Comparison of ENCODE assay signal across 8 cellular contexts in genomic region chr6:35727935-35728662, GRCh38. TPM values are rescaled to one million over a fixed set of nuclear protein-coding genes. Genes with fewer than 3 reads are reported as not detected.
DNase-seq lines count a peak whose midpoint lies in the region; ATAC-seq lines count a peak whose summit lies in the region.

No MANE protein-coding gene starts in this region.

- H3K9ac ChIP-seq in mesenchymal stem cell (ENCODE audit: low read length): peak overlapping the region; percentile 82

- peak overlapping the region; percentile 44 for H3K4me3 ChIP-seq in effector memory CD4-positive, alpha-beta T cell (ENCODE audit: insufficient read depth, low read depth, low read length, poor library complexity, severe bottlenecking)
- peak overlapping the region; percentile 62 to 77 for H3K4me3 ChIP-seq in mesenchymal stem cell (ENCODE audit: insufficient read depth in 1 of 2, low read depth in 1 of 2, low read length in 2 of 2)

- ATAC-seq in HG03571 (IDR thresholded peaks at IDR 0.05; ENCODE audit: unreplicated experiment): peak; percentile 47

- H3K4me1 ChIP-seq in effector memory CD4-positive, alpha-beta T cell (ENCODE audit: control insufficient read depth, insufficient read depth, low read length, poor library complexity, severe bottlenecking): peaks cover 77% of the 10 kb centered on the region
- H3K4me1 ChIP-seq in mesenchymal stem cell (ENCODE audit: control insufficient read depth, insufficient read depth, low read depth, low read length): peaks cover 46% of the 10 kb centered on the region

- under 1% methylated on average over 50 of the region's 57 CpGs for WGBS in mesenchymal stem cell

- H3K4ac ChIP-seq in mesenchymal stem cell (ENCODE audit: low read depth in 1 of 2, low read length in 2 of 2): peak overlapping the region; percentile 99 to 100

- H3K36me3 ChIP-seq in effector memory CD4-positive, alpha-beta T cell (ENCODE audit: control insufficient read depth, insufficient read depth, low read length): no peaks in the 10 kb centered on the region
- H3K36me3 ChIP-seq in mesenchymal stem cell (ENCODE audit: control insufficient read depth in 1 of 2, insufficient read depth in 2 of 2, low read depth in 1 of 2, low read length in 2 of 2): no peaks in the 10 kb centered on the region

- H2BK12ac ChIP-seq in mesenchymal stem cell (ENCODE audit: low read length in 2 of 2): peak overlapping the region; percentile 99 to 100

- no peaks in the 10 kb centered on the region for H3K79me1 ChIP-seq in mesenchymal stem cell (replicated peaks; ENCODE audit: low read length, poor library complexity, severe bottlenecking)

- H3K27me3 ChIP-seq in effector memory CD4-positive, alpha-beta T cell (replicated peaks; ENCODE audit: control insufficient read depth, insufficient read depth, low read length, poor library complexity, severe bottlenecking): no peaks in the 10 kb centered on the region
- H3K27me3 ChIP-seq in mesenchymal stem cell (ENCODE audit: control insufficient read depth in 1 of 2, insufficient read depth in 1 of 2, low read length in 2 of 2): peaks cover 0 to 8% of the 10 kb centered on the region in 2 experiments

- peak overlapping the region; percentile 99 to 100 for H3K18ac ChIP-seq in mesenchymal stem cell (ENCODE audit: low read depth in 1 of 2, low read length in 2 of 2)

- peak overlapping the region; percentile 54 for H2BK5ac ChIP-seq in mesenchymal stem cell (ENCODE audit: low read depth, low read length, poor library complexity, severe bottlenecking)

- peak overlapping the region; percentile 91 for H3K4me2 ChIP-seq in mesenchymal stem cell (ENCODE audit: low read length, poor library complexity, severe bottlenecking)

- peak overlapping the region; percentile 100 for H4K8ac ChIP-seq in mesenchymal stem cell (ENCODE audit: low read length)

- H2AFZ ChIP-seq in mesenchymal stem cell (ENCODE audit: low read depth, low read length): peak overlapping the region; percentile 64

- H4K91ac ChIP-seq in mesenchymal stem cell (ENCODE audit: low read length): peak overlapping the region; percentile 100

- peak overlapping the region; percentile 99 for H2BK120ac ChIP-seq in mesenchymal stem cell (ENCODE audit: low read depth, low read length)

- no peaks in the 10 kb centered on the region for H3K9me3 ChIP-seq in effector memory CD4-positive, alpha-beta T cell (ENCODE audit: control insufficient read depth, low read length)
- H3K9me3 ChIP-seq in mesenchymal stem cell (ENCODE audit: control insufficient read depth, low read length): no peaks in the 10 kb centered on the region

- peak overlapping the region; percentile 100 for H2BK15ac ChIP-seq in mesenchymal stem cell (ENCODE audit: low read depth, poor library complexity, severe bottlenecking)

- DNase-seq in AML-193 (lab: John Stamatoyannopoulos, UW) (peak; percentile 97 to 98), GM19238 (ENCODE audit: insufficient read length, low spot score) (peak; percentile 74), mesenchymal stem cell (peak; percentile 98)
- DNase-seq in NK-92 treated with Interleukin-12 subunit alpha and Interleukin-12 subunit beta, amount 100 ng/mL, for 24 hours (lab: John Stamatoyannopoulos, UW): peak; percentile 90
- peak; percentile 62 to 77 (median 66) for DNase-seq in activated CD8-positive, alpha-beta memory T cell treated with anti-CD3 and anti-CD28 coated beads for 48 hours (ENCODE audit: low read depth in 2 of 3, low spot score in 2 of 3)
- peak; percentile 83 to 85 (median 83) for DNase-seq in effector memory CD4-positive, alpha-beta T cell
- peak; percentile 77 for DNase-seq in stimulated activated CD8-positive, alpha-beta memory T cell treated with anti-CD3 and anti-CD28 coated beads, Interleukin-12 subunit alpha, Interleukin-12 subunit beta, amount 100 ng/mL, for 1 hour (ENCODE audit: low read depth)

- H3K23ac ChIP-seq in mesenchymal stem cell (ENCODE audit: low read length in 2 of 2): peak overlapping the region; percentile 26 to 97

- H2AK5ac ChIP-seq in mesenchymal stem cell (ENCODE audit: low read length, severe bottlenecking): peak overlapping the region; percentile 78

- H3K27ac ChIP-seq in effector memory CD4-positive, alpha-beta T cell (ENCODE audit: insufficient read depth, low read length, poor library complexity, severe bottlenecking): peak overlapping the region; percentile 77
- peak overlapping the region; percentile 77 for H3K27ac ChIP-seq in mesenchymal stem cell (ENCODE audit: low read length, poor library complexity, severe bottlenecking)

- peak overlapping the region in 1 of 2 experiments; percentile 98 for H3K14ac ChIP-seq in mesenchymal stem cell (ENCODE audit: low read length in 2 of 2)

RNA-seq across cellular contexts. Expression of gene ARMC12, which starts 8.7 kb away (rescaled TPM):
- 0.39 TPM for polyA plus RNA-seq in mesenchymal stem cell (2013, experiment 1 of 2)
- 0.37 TPM for polyA plus RNA-seq in mesenchymal stem cell (2013, experiment 2 of 2)

RNA-seq across cellular contexts. Expression of gene FKBP5, which starts 39.4 kb away (rescaled TPM):
- polyA plus RNA-seq in mesenchymal stem cell (2013, experiment 1 of 2): 112 TPM
- polyA plus RNA-seq in mesenchymal stem cell (2013, experiment 2 of 2): 113 TPM

RNA-seq across cellular contexts. Expression of gene CLPSL2, which starts 48.3 kb away (rescaled TPM):
- not detected for polyA plus RNA-seq in mesenchymal stem cell (2013, experiment 1 of 2)
- polyA plus RNA-seq in mesenchymal stem cell (2013, experiment 2 of 2): not detected

RNA-seq across cellular contexts. Expression of gene CLPSL1, which starts 52.7 kb away (rescaled TPM):
- not detected for polyA plus RNA-seq in mesenchymal stem cell (2013, experiment 1 of 2)
- not detected for polyA plus RNA-seq in mesenchymal stem cell (2013, experiment 2 of 2)

Comparison
In these comparisons a context has a peak if more than half of its experiments do, and no peak if none do; other contexts are left out.
1. Peak in every context shown above with its lines: DNase-seq, ATAC-seq, H3K4me3 ChIP-seq and H3K27ac ChIP-seq.